Comparison of ENCODE assay signal across 7 cellular contexts in genomic region chr10:119489572-119490326, GRCh38. TPM values are rescaled to one million over a fixed set of nuclear protein-coding genes. Genes with fewer than 3 reads are reported as not detected.
DNase-seq lines count a peak whose midpoint lies in the region; ATAC-seq and TF ChIP-seq lines count a peak whose summit lies in the region.

No MANE protein-coding gene starts in this region.

- peaks cover 25% of the 10 kb centered on the region for H3K4me1 ChIP-seq in IMR-90 (ENCODE audit: control insufficient read depth, insufficient read depth, low read length)
- peaks cover 3% of the 10 kb centered on the region for H3K4me1 ChIP-seq in mesenchymal stem cell (ENCODE audit: control insufficient read depth, insufficient read depth, low read depth, low read length)

- peak overlapping the region; percentile 53 for H2AK5ac ChIP-seq in IMR-90 (ENCODE audit: low read depth, low read length)
- no peak overlapping the region for H2AK5ac ChIP-seq in mesenchymal stem cell (ENCODE audit: low read length, severe bottlenecking)

- peak overlapping the region; percentile 39; the same call in 1 of the 3 replicates for H2BK15ac ChIP-seq in IMR-90 (ENCODE audit: low read depth, low read length)
- peak overlapping the region; percentile 26 for H2BK15ac ChIP-seq in mesenchymal stem cell (ENCODE audit: low read depth, poor library complexity, severe bottlenecking)

- H3K4me1 Mint-ChIP-seq in WTC11 = no peaks in the 10 kb centered on the region
- H3K4me1 Mint-ChIP-seq in stimulated activated effector memory CD8-positive, alpha-beta T cell treated with anti-CD3 and anti-CD28 coated beads, Interleukin-12 subunit alpha, Interleukin-12 subunit beta, amount 100 ng/mL, for 72 hours = peaks cover 19% of the 10 kb centered on the region

- CTCF ChIA-PET in IMR-90 (lab: Yijun Ruan, JAX) = interaction anchor here (0.5 to 1.2 kb wide), 6 partner anchors 9 to 291 kb away, joined by 3 to 10 read pairs (median 3); no protein-coding TSS in a partner anchor
- CTCF ChIA-PET in WTC11 (lab: Charles Lee) = interaction anchor here (0.6 to 4.8 kb wide), 46 partner anchors 10 to 352 kb away, joined by 3 to 71 read pairs (median 4); partner anchors contain the start of genes GRK5 and RGS10

- DNase-seq in GM12864 (ENCODE audit: low read depth) (no peak), IMR-90 (no peak), WTC11 (ENCODE audit: low spot score) (peak; percentile 91), choroid plexus epithelial cell (ENCODE audit: low read depth) (peak; percentile 35), mesenchymal stem cell (peak; percentile 54)
- peak; percentile 63 to 89 for DNase-seq in stimulated activated effector memory CD8-positive, alpha-beta T cell treated with anti-CD3 and anti-CD28 coated beads, Interleukin-12 subunit alpha, Interleukin-12 subunit beta, amount 100 ng/mL, for 72 hours (ENCODE audit: low spot score in 2 of 2)

- H3K79me1 ChIP-seq in IMR-90 (ENCODE audit: low read depth in 1 of 2, low read length in 2 of 2) (peaks cover 0 to 4% of the 10 kb centered on the region in 2 experiments; a peak in 1 of 4 replicates), mesenchymal stem cell (replicated peaks; ENCODE audit: low read length, poor library complexity, severe bottlenecking) (no peaks in the 10 kb centered on the region)

- WGBS in IMR-90 (ENCODE audit: extremely low coverage in 2 of 2, insufficient read length in 1 of 2), 2 experiments = 40% methylated on average over 2 of the region's 19 CpGs; no CpG with 5 or more reads in 1 of the 2 experiments
- 24% methylated on average over 18 of the region's 19 CpGs for WGBS in mesenchymal stem cell

- H3K36me3 ChIP-seq in IMR-90 (ENCODE audit: control insufficient read depth, insufficient read depth, low read length) (no peaks in the 10 kb centered on the region), mesenchymal stem cell (ENCODE audit: control insufficient read depth in 1 of 2, insufficient read depth in 2 of 2, low read depth in 1 of 2, low read length in 2 of 2) (no peaks in the 10 kb centered on the region)

- no TSS peak for BruUV-seq in IMR-90 (replicated peaks; lab: Mats Ljungman, UMichigan)

- H3K36me3 Mint-ChIP-seq in WTC11 = no peaks in the 10 kb centered on the region
- no peaks in the 10 kb centered on the region for H3K36me3 Mint-ChIP-seq in stimulated activated effector memory CD8-positive, alpha-beta T cell treated with anti-CD3 and anti-CD28 coated beads, Interleukin-12 subunit alpha, Interleukin-12 subunit beta, amount 100 ng/mL, for 72 hours

- peak overlapping the region; percentile 95 for H2BK120ac ChIP-seq in IMR-90 (ENCODE audit: low read depth, low read length)
- H2BK120ac ChIP-seq in mesenchymal stem cell (ENCODE audit: low read depth, low read length) = peak overlapping the region; percentile 27

- POLR2A ChIA-PET in IMR-90 (lab: Charles Lee; ENCODE audit: unreplicated experiment) (no interaction called here), WTC11 (lab: Charles Lee) (no interaction called here)

- H3K9me3 Mint-ChIP-seq in WTC11 = no peaks in the 10 kb centered on the region
- no peaks in the 10 kb centered on the region for H3K9me3 Mint-ChIP-seq in stimulated activated effector memory CD8-positive, alpha-beta T cell treated with anti-CD3 and anti-CD28 coated beads, Interleukin-12 subunit alpha, Interleukin-12 subunit beta, amount 100 ng/mL, for 72 hours

- H2BK5ac ChIP-seq in IMR-90 (ENCODE audit: low read depth, low read length, poor library complexity, severe bottlenecking) (no peak overlapping the region), mesenchymal stem cell (ENCODE audit: low read depth, low read length, poor library complexity, severe bottlenecking) (no peak overlapping the region)

- H3K14ac ChIP-seq in IMR-90 (replicated peaks; ENCODE audit: low read depth, low read length) (peak overlapping the region; percentile 44; the same call in 1 of the 2 replicates), mesenchymal stem cell (ENCODE audit: low read length in 2 of 2) (no peak overlapping the region)

- H3K18ac ChIP-seq in IMR-90 (ENCODE audit: low read depth, low read length) (peak overlapping the region; percentile 2; the same call in 1 of the 2 replicates), mesenchymal stem cell (ENCODE audit: low read depth in 1 of 2, low read length in 2 of 2) (peak overlapping the region; percentile 19 to 38)

- H3K27ac Mint-ChIP-seq in WTC11 = no peak overlapping the region
- peak overlapping the region; percentile 85 for H3K27ac Mint-ChIP-seq in stimulated activated effector memory CD8-positive, alpha-beta T cell treated with anti-CD3 and anti-CD28 coated beads, Interleukin-12 subunit alpha, Interleukin-12 subunit beta, amount 100 ng/mL, for 72 hours

- H3K4me3 Mint-ChIP-seq in WTC11 = peak overlapping the region; percentile 78
- H3K4me3 Mint-ChIP-seq in stimulated activated effector memory CD8-positive, alpha-beta T cell treated with anti-CD3 and anti-CD28 coated beads, Interleukin-12 subunit alpha, Interleukin-12 subunit beta, amount 100 ng/mL, for 72 hours = peak overlapping the region; percentile 66

- H3K27ac ChIP-seq in IMR-90 (ENCODE audit: insufficient read depth, low read length) (0 out of 2 replicates have a peak overlapping the region, but pooled peaks have one; percentile 41), mesenchymal stem cell (ENCODE audit: low read length, poor library complexity, severe bottlenecking) (no peak overlapping the region)

- in situ Hi-C loops in IMR-90 (cut with MboI; ENCODE audit: low sequenced_read_pairs) = no loop called here

- peak overlapping the region; percentile 74 for H3K4me2 ChIP-seq in IMR-90 (ENCODE audit: low read depth, low read length)
- H3K4me2 ChIP-seq in mesenchymal stem cell (ENCODE audit: low read length, poor library complexity, severe bottlenecking) = peak overlapping the region; percentile 50

- H4K5ac ChIP-seq in IMR-90 (ENCODE audit: low read depth, low read length) = no peak overlapping the region; the same call in 1 of the 2 replicates

- H2BK12ac ChIP-seq in mesenchymal stem cell (ENCODE audit: low read length in 2 of 2) = peak overlapping the region; percentile 51 to 84

- H3K4me3 ChIP-seq in GM12864 (ENCODE audit: low read depth, low read length) (peak overlapping the region; percentile 42), IMR-90 (ENCODE audit: insufficient read depth, low read depth, low read length) (peak overlapping the region; percentile 25; the same call in 1 of the 2 replicates), choroid plexus epithelial cell (ENCODE audit: low read depth, low read length) (peak overlapping the region; percentile 53), mesenchymal stem cell (ENCODE audit: insufficient read depth in 1 of 2, low read depth in 1 of 2, low read length in 2 of 2) (peak overlapping the region; percentile 40 to 71)

- H3K4ac ChIP-seq in IMR-90 (ENCODE audit: low read depth, low read length) (peak overlapping the region; percentile 85), mesenchymal stem cell (ENCODE audit: low read depth in 1 of 2, low read length in 2 of 2) (peak overlapping the region in 1 of 2 experiments; percentile 44)

- no peak overlapping the region for H3K23ac ChIP-seq in IMR-90 (ENCODE audit: low read depth, low read length)
- H3K23ac ChIP-seq in mesenchymal stem cell (ENCODE audit: low read length in 2 of 2) = no peak overlapping the region

- H3K27me3 Mint-ChIP-seq in WTC11 (ENCODE audit: low read depth) = peaks cover under 1% of the 10 kb centered on the region; the same call in 1 of the 2 replicates

- peak; percentile 77 for ATAC-seq in GM21576 (IDR thresholded peaks at IDR 0.05; ENCODE audit: unreplicated experiment)
- ATAC-seq in IMR-90 (ENCODE audit: low read depth) = peak; percentile 73
- peak; percentile 99 for ATAC-seq in WTC11
- peak; percentile 85 for ATAC-seq in stimulated activated effector memory CD8-positive, alpha-beta T cell treated with anti-CD3 and anti-CD28 coated beads, Interleukin-12 subunit alpha, Interleukin-12 subunit beta, amount 100 ng/mL, for 72 hours

- H4K91ac ChIP-seq in IMR-90 (ENCODE audit: insufficient read depth, low read depth, low read length) (peak overlapping the region; percentile 85), mesenchymal stem cell (ENCODE audit: low read length) (peak overlapping the region; percentile 64)

- H3K9me1 ChIP-seq in IMR-90 (ENCODE audit: insufficient read depth, low read length) = peaks cover 21% of the 10 kb centered on the region

- peak overlapping the region; percentile 5; the same call in 1 of the 2 replicates for H3K9ac ChIP-seq in IMR-90 (ENCODE audit: low read depth, low read length)
- peak overlapping the region; percentile 75 for H3K9ac ChIP-seq in mesenchymal stem cell (ENCODE audit: low read length)

- peak; percentile 92 for TF ChIP-seq CTCF in GM12864 (IDR thresholded peaks at IDR 0.05; ENCODE audit: low read depth, low read length, missing control alignments)
- TF ChIP-seq CTCF in IMR-90 (conservative IDR thresholded peaks at IDR 0.05; ENCODE audit: low read depth, low read length) = peak; percentile 69
- peak; percentile 86 for TF ChIP-seq CTCF in WTC11 (IDR thresholded peaks at IDR 0.05)
- peak; percentile 90 for TF ChIP-seq CTCF in choroid plexus epithelial cell (conservative IDR thresholded peaks at IDR 0.05; ENCODE audit: low read depth, low read length)

- H4K8ac ChIP-seq in IMR-90 (ENCODE audit: low read depth in 2 of 2, low read length in 2 of 2) (peak overlapping the region; percentile 11 to 76; a peak in 3 of 4 replicates), mesenchymal stem cell (ENCODE audit: low read length) (peak overlapping the region; percentile 97)

- peaks cover 7% of the 10 kb centered on the region; the same call in 1 of the 2 replicates for H4K20me1 ChIP-seq in IMR-90 (ENCODE audit: insufficient read depth, low read length)

- peak overlapping the region; percentile 96 for H2AK9ac ChIP-seq in IMR-90 (replicated peaks; ENCODE audit: low read depth, low read length, poor library complexity)

- H3K9me3 ChIP-seq in IMR-90 (ENCODE audit: control insufficient read depth, insufficient read depth, low read length) (no peaks in the 10 kb centered on the region), mesenchymal stem cell (ENCODE audit: control insufficient read depth, low read length) (no peaks in the 10 kb centered on the region)

- no peak overlapping the region for H3K56ac ChIP-seq in IMR-90 (ENCODE audit: extremely low read depth, insufficient read depth, low read length)

- H2AFZ ChIP-seq in IMR-90 (replicated peaks; ENCODE audit: low read length, poor library complexity) = peak overlapping the region; percentile 97
- peak overlapping the region; percentile 6 for H2AFZ ChIP-seq in mesenchymal stem cell (ENCODE audit: low read depth, low read length)

- H3K27me3 ChIP-seq in IMR-90 (ENCODE audit: control insufficient read depth, insufficient read depth, low read length) = no peaks in the 10 kb centered on the region
- H3K27me3 ChIP-seq in mesenchymal stem cell (ENCODE audit: control insufficient read depth in 1 of 2, insufficient read depth in 1 of 2, low read length in 2 of 2) = no peaks in the 10 kb centered on the region

- peak; percentile 72 for TF ChIP-seq RAD21 in IMR-90 (IDR thresholded peaks at IDR 0.05; ENCODE audit: low read length)

- intact Hi-C loops in IMR-90 (cut with micrococcal nuclease) = loop anchor here (5.0 kb wide), 1 partner anchor 282 kb away; the partner anchor contains the start of gene GRK5

- dilution Hi-C loops in IMR-90 (cut with HindIII; ENCODE audit: low sequenced_read_pairs, unreplicated experiment) = no loop called here

- peak overlapping the region; percentile 62; the same call in 1 of the 2 replicates for H2BK20ac ChIP-seq in IMR-90 (ENCODE audit: low read depth, low read length)

- TF ChIP-seq POLR2A in IMR-90 (IDR thresholded peaks at IDR 0.05; ENCODE audit: low read depth, low read length) = no peak

RNA-seq across cellular contexts. Expression of gene RGS10, which starts 52.8 kb away (rescaled TPM):
- 35.3 and 55.5 TPM in 2 replicates for total RNA-seq in IMR-90 (2012; rRNA removed)
- 77.0 and 89.7 TPM in 2 replicates for polyA plus RNA-seq in IMR-90 (2012; rRNA removed)
- polyA plus RNA-seq in IMR-90 (2012; cell fraction: cytosol; rRNA removed) = 29.0 and 54.5 TPM in 2 replicates
- polyA plus RNA-seq in IMR-90 (2012; cell fraction: nucleus; rRNA removed; ENCODE audit: low replicate concordance) = 9.4 and 39.2 TPM in 2 replicates
- 21.6 to 23.1 TPM (median 22.6 TPM) in 3 replicates for total RNA-seq in WTC11 (2021)
- polyA plus RNA-seq in mesenchymal stem cell (2013, experiment 1 of 2) = 310 TPM
- polyA plus RNA-seq in mesenchymal stem cell (2013, experiment 2 of 2) = 307 TPM

Comparison
In these comparisons a context has a peak if more than half of its experiments do, and no peak if none do; other contexts are left out.
1. DNase-seq: peak in WTC11 (single experiment), choroid plexus epithelial cell (single experiment), mesenchymal stem cell (single experiment) and stimulated activated effector memory CD8-positive, alpha-beta T cell treated with anti-CD3 and anti-CD28 coated beads, Interleukin-12 subunit alpha, Interleukin-12 subunit beta, amount 100 ng/mL, for 72 hours (2 of 2); none in GM12864 (single experiment) and IMR-90 (single experiment).
2. Peak in every context shown above with its lines, with median percentiles within 50 percentile points of each other: H3K4me3 ChIP-seq, CTCF ChIP-seq and ATAC-seq.